1 cellular context compared by ENCODE assay signal in the genomic region with DNA sequence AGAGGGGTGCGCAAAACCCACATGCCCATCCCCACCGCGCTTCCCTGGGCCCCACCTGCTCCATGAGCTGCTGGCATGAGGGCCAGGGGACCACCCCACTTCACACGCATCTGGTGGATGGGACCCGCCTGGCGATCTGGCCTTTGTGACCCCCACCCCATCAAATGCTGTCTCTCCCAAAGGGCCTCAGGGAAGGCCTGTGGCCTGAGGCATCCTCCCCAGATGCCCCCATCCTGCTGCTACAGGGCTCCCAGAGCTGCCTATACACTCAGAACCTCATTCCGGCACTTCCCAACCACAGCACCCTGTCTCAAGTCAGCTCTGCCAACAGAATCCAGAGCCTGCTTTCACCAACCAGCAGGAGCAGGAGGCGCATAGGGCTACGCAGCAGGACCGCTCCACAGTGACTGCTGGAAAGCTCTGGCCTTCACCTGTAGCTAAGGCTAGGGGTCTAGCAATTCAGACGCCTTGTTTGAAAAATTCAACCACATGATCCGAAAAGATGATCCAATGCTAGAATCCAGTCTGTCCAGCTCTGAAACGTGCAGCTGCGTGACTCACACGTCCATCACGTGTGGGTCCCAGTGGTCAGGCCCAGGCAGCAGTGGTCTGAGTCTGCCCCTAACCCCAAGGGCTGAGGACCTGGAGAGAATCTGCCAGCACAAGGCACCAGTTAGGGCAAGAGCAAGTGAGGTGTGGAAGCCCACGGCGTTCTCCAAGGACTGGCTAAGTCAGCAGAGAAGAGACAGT.
A peak's percentile ranks its signal among the peaks of the same experiment; 100 is the strongest.
TF ChIP-seq lines count a peak whose summit lies in the region.

No MANE protein-coding gene starts in this region.

TF ChIP-seq in PFSK-1, 5 proteins besides CTCF, POLR2A, EP300 and RAD21:
- peak; percentile 9; the same call in 1 of the 2 replicates for TF ChIP-seq POLR2AphosphoS5 (IDR thresholded peaks at IDR 0.05; ENCODE audit: low read depth, low read length)
- TF ChIP-seq, protein P1, sequence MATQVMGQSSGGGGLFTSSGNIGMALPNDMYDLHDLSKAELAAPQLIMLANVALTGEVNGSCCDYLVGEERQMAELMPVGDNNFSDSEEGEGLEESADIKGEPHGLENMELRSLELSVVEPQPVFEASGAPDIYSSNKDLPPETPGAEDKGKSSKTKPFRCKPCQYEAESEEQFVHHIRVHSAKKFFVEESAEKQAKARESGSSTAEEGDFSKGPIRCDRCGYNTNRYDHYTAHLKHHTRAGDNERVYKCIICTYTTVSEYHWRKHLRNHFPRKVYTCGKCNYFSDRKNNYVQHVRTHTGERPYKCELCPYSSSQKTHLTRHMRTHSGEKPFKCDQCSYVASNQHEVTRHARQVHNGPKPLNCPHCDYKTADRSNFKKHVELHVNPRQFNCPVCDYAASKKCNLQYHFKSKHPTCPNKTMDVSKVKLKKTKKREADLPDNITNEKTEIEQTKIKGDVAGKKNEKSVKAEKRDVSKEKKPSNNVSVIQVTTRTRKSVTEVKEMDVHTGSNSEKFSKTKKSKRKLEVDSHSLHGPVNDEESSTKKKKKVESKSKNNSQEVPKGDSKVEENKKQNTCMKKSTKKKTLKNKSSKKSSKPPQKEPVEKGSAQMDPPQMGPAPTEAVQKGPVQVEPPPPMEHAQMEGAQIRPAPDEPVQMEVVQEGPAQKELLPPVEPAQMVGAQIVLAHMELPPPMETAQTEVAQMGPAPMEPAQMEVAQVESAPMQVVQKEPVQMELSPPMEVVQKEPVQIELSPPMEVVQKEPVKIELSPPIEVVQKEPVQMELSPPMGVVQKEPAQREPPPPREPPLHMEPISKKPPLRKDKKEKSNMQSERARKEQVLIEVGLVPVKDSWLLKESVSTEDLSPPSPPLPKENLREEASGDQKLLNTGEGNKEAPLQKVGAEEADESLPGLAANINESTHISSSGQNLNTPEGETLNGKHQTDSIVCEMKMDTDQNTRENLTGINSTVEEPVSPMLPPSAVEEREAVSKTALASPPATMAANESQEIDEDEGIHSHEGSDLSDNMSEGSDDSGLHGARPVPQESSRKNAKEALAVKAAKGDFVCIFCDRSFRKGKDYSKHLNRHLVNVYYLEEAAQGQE (IDR thresholded peaks at IDR 0.05; ENCODE audit: insufficient read depth in 1 of 2, low read depth in 2 of 2, low read length in 2 of 2): no peak
